In genomic region chr3:183481582-183481981, GRCh38 we compare ENCODE assay signal across 15 cellular contexts. TPM values are rescaled to one million over a fixed set of nuclear protein-coding genes. Genes with fewer than 3 reads are reported as not detected.
DNase-seq lines count a peak whose midpoint lies in the region; ATAC-seq and TF ChIP-seq lines count a peak whose summit lies in the region.
"Had no signal": no experiment of that assay in that cellular context is flagged by ENCODE, and none has a peak within 500 bp of the region (broad histone marks: within the 10 kb centered on the region; RNA-seq: fewer than 3 reads in every experiment).

No MANE protein-coding gene starts in this region.

- H4K20me1 ChIP-seq in GM23338 (replicated peaks; ENCODE audit: insufficient read depth): no peaks in the 10 kb centered on the region

- H3K4me1 Mint-ChIP-seq in GM23338: peaks cover 31% of the 10 kb centered on the region
- no peaks in the 10 kb centered on the region for H3K4me1 Mint-ChIP-seq in activated naive CD8-positive, alpha-beta T cell treated with anti-CD3 and anti-CD28 coated beads, Interleukin-2, amount 50 U/mL, for 24 hours

- H3K4me3 ChIP-seq in GM23338 (no peak overlapping the region), A673 (ENCODE audit: low read depth, low read length, poor library complexity, severe bottlenecking) (no peak overlapping the region)
- H3K4me3 ChIP-seq: ovary, skin epidermis had no signal

- H3K4me2 ChIP-seq in GM23338: no peak overlapping the region

- H3K9me3 Mint-ChIP-seq in GM23338: no peaks in the 10 kb centered on the region
- H3K9me3 Mint-ChIP-seq in activated naive CD8-positive, alpha-beta T cell treated with anti-CD3 and anti-CD28 coated beads, Interleukin-2, amount 50 U/mL, for 24 hours: no peaks in the 10 kb centered on the region
- H3K9me3 Mint-ChIP-seq: CD4-positive, alpha-beta memory T cell; stimulated activated naive CD8-positive, alpha-beta T cell treated with anti-CD3 and anti-CD28 coated beads, Interleukin-15, Interleukin-2, amounts not matched to agents 100 ng/mL and 50 ng/mL, for 24 hours had no signal

- H3K27ac ChIP-seq in GM23338 (ENCODE audit: low read depth) (no peak overlapping the region), A673 (ENCODE audit: low read depth, low read length, poor library complexity, severe bottlenecking) (no peak overlapping the region)
- H3K27ac ChIP-seq: ovary had no signal

- H3K9me2 ChIP-seq in GM23338 (ENCODE audit: insufficient read depth): no peaks in the 10 kb centered on the region

- no peaks in the 10 kb centered on the region for H3F3A ChIP-seq in GM23338 (replicated peaks; ENCODE audit: low read depth)

- POLR2A ChIA-PET in A673 (lab: Charles Lee; ENCODE audit: low non-redundant PET): no interaction called here

- no peaks in the 10 kb centered on the region for H3K36me3 Mint-ChIP-seq in GM23338 (ENCODE audit: low read depth)
- no peaks in the 10 kb centered on the region for H3K36me3 Mint-ChIP-seq in activated naive CD8-positive, alpha-beta T cell treated with anti-CD3 and anti-CD28 coated beads, Interleukin-2, amount 50 U/mL, for 24 hours (ENCODE audit: low read depth)
- H3K36me3 Mint-ChIP-seq: CD4-positive, alpha-beta memory T cell had no signal

- no peak for DNase-seq in activated CD4-positive, CD25-positive, alpha-beta regulatory T cell (lab: John Stamatoyannopoulos, UW)
- DNase-seq in GM23338 (ENCODE audit: low spot score) (no peak), kidney tubule cell (ENCODE audit: low spot score) (peak; percentile 61), kidney glomerular epithelial cell (lab: John Stamatoyannopoulos, UW) (no peak), A673 (ENCODE audit: low spot score) (no peak)
- no peak for DNase-seq in activated naive CD8-positive, alpha-beta T cell treated with anti-CD3 and anti-CD28 coated beads, Interleukin-2, amount 50 U/mL, for 24 hours
- DNase-seq: CD4-positive, alpha-beta memory T cell; DND-41; MM.1S; NCI-H2029; ovary had no signal

- H3K27me3 ChIP-seq in GM23338 (ENCODE audit: insufficient read depth): no peaks in the 10 kb centered on the region
- peaks cover under 1% of the 10 kb centered on the region for H3K27me3 ChIP-seq in A673 (replicated peaks; ENCODE audit: insufficient read depth, low read depth, low read length, poor library complexity)
- H3K27me3 ChIP-seq: ovary had no signal

- H3K9me3 ChIP-seq in A673 (ENCODE audit: low read depth, low read length, poor library complexity, severe bottlenecking): no peaks in the 10 kb centered on the region
- H3K9me3 ChIP-seq: ovary had no signal

- intact Hi-C loops in A673 (cut with micrococcal nuclease; ENCODE audit: unreplicated experiment): no loop called here

- H3K79me2 ChIP-seq in GM23338 (replicated peaks; ENCODE audit: insufficient read depth): no peaks in the 10 kb centered on the region

- no peak for TF ChIP-seq CTCF in GM23338 (conservative IDR thresholded peaks at IDR 0.05; ENCODE audit: low read depth in 2 of 2)
- no peak for TF ChIP-seq CTCF in A673 (conservative IDR thresholded peaks at IDR 0.05; ENCODE audit: low read depth, low read length)

- H3K4me1 ChIP-seq in GM23338 (ENCODE audit: insufficient read depth) (peaks cover 18% of the 10 kb centered on the region), A673 (ENCODE audit: insufficient read depth, low read length, poor library complexity, severe bottlenecking) (no peaks in the 10 kb centered on the region)

- H2AFZ ChIP-seq in GM23338: peak overlapping the region; percentile 66; the same call in 1 of the 2 replicates

- ATAC-seq in activated CD4-positive, CD25-positive, alpha-beta regulatory T cell treated with anti-CD3 and anti-CD28 coated beads, Interleukin-2, amount 50 U/mL, for 24 hours: peak; percentile 72 to 80
- ATAC-seq in GM23338 (no peak), GM19397 (IDR thresholded peaks at IDR 0.05; ENCODE audit: unreplicated experiment) (no peak)
- peak; percentile 29 for ATAC-seq in activated naive CD8-positive, alpha-beta T cell treated with anti-CD3 and anti-CD28 coated beads, Interleukin-2, amount 50 U/mL, for 24 hours

- H3K27ac Mint-ChIP-seq in GM23338: no peak overlapping the region
- H3K27ac Mint-ChIP-seq in activated naive CD8-positive, alpha-beta T cell treated with anti-CD3 and anti-CD28 coated beads, Interleukin-2, amount 50 U/mL, for 24 hours: no peak overlapping the region
- H3K27ac Mint-ChIP-seq: stimulated activated naive CD8-positive, alpha-beta T cell treated with anti-CD3 and anti-CD28 coated beads, Interleukin-15, Interleukin-2, amounts not matched to agents 100 ng/mL and 50 ng/mL, for 24 hours had no signal

- CTCF ChIA-PET in A673 (lab: Charles Lee): no interaction called here

- peaks cover 2% of the 10 kb centered on the region for H3K27me3 Mint-ChIP-seq in GM23338 (ENCODE audit: insufficient read depth, low read depth, poor library complexity)
- H3K27me3 Mint-ChIP-seq in activated naive CD8-positive, alpha-beta T cell treated with anti-CD3 and anti-CD28 coated beads, Interleukin-2, amount 50 U/mL, for 24 hours: no peaks in the 10 kb centered on the region
- H3K27me3 Mint-ChIP-seq: stimulated activated naive CD8-positive, alpha-beta T cell treated with anti-CD3 and anti-CD28 coated beads, Interleukin-15, Interleukin-2, amounts not matched to agents 100 ng/mL and 50 ng/mL, for 24 hours had no signal

- H3K4me3 Mint-ChIP-seq in GM23338: no peak overlapping the region
- H3K4me3 Mint-ChIP-seq in activated naive CD8-positive, alpha-beta T cell treated with anti-CD3 and anti-CD28 coated beads, Interleukin-2, amount 50 U/mL, for 24 hours: no peak overlapping the region
- H3K4me3 Mint-ChIP-seq: CD4-positive, alpha-beta memory T cell; stimulated activated naive CD8-positive, alpha-beta T cell treated with anti-CD3 and anti-CD28 coated beads, Interleukin-15, Interleukin-2, amounts not matched to agents 100 ng/mL and 50 ng/mL, for 24 hours had no signal

- BruUV-seq in A673 (replicated peaks; lab: Mats Ljungman, UMichigan): no TSS peak

- H3K36me3 ChIP-seq in GM23338 (ENCODE audit: insufficient read depth) (no peaks in the 10 kb centered on the region), A673 (ENCODE audit: insufficient read depth, low read length, poor library complexity, severe bottlenecking) (no peaks in the 10 kb centered on the region)
- H3K36me3 ChIP-seq: ovary had no signal

TF ChIP-seq in GM23338, 12 proteins besides CTCF, POLR2A, EP300 and RAD21:
- TF ChIP-seq, protein P1, sequence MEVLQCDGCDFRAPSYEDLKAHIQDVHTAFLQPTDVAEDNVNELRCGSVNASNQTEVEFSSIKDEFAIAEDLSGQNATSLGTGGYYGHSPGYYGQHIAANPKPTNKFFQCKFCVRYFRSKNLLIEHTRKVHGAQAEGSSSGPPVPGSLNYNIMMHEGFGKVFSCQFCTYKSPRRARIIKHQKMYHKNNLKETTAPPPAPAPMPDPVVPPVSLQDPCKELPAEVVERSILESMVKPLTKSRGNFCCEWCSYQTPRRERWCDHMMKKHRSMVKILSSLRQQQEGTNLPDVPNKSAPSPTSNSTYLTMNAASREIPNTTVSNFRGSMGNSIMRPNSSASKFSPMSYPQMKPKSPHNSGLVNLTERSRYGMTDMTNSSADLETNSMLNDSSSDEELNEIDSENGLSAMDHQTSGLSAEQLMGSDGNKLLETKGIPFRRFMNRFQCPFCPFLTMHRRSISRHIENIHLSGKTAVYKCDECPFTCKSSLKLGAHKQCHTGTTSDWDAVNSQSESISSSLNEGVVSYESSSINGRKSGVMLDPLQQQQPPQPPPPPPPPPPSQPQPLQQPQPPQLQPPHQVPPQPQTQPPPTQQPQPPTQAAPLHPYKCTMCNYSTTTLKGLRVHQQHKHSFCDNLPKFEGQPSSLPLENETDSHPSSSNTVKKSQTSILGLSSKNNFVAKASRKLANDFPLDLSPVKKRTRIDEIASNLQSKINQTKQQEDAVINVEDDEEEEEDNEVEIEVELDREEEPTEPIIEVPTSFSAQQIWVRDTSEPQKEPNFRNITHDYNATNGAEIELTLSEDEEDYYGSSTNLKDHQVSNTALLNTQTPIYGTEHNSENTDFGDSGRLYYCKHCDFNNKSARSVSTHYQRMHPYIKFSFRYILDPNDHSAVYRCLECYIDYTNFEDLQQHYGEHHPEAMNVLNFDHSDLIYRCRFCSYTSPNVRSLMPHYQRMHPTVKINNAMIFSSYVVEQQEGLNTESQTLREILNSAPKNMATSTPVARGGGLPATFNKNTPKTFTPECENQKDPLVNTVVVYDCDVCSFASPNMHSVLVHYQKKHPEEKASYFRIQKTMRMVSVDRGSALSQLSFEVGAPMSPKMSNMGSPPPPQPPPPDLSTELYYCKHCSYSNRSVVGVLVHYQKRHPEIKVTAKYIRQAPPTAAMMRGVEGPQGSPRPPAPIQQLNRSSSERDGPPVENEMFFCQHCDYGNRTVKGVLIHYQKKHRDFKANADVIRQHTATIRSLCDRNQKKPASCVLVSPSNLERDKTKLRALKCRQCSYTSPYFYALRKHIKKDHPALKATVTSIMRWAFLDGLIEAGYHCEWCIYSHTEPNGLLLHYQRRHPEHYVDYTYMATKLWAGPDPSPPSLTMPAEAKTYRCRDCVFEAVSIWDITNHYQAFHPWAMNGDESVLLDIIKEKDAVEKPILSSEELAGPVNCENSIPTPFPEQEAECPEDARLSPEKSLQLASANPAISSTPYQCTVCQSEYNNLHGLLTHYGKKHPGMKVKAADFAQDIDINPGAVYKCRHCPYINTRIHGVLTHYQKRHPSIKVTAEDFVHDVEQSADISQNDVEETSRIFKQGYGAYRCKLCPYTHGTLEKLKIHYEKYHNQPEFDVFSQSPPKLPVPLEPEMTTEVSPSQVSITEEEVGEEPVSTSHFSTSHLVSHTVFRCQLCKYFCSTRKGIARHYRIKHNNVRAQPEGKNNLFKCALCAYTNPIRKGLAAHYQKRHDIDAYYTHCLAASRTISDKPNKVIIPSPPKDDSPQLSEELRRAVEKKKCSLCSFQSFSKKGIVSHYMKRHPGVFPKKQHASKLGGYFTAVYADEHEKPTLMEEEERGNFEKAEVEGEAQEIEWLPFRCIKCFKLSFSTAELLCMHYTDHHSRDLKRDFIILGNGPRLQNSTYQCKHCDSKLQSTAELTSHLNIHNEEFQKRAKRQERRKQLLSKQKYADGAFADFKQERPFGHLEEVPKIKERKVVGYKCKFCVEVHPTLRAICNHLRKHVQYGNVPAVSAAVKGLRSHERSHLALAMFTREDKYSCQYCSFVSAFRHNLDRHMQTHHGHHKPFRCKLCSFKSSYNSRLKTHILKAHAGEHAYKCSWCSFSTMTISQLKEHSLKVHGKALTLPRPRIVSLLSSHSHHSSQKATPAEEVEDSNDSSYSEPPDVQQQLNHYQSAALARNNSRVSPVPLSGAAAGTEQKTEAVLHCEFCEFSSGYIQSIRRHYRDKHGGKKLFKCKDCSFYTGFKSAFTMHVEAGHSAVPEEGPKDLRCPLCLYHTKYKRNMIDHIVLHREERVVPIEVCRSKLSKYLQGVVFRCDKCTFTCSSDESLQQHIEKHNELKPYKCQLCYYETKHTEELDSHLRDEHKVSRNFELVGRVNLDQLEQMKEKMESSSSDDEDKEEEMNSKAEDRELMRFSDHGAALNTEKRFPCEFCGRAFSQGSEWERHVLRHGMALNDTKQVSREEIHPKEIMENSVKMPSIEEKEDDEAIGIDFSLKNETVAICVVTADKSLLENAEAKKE (CRISPR knock-in tag; IDR thresholded peaks at IDR 0.05): no peak

RNA-seq across cellular contexts. Expression of gene MCF2L2, which starts 53.2 kb away (rescaled TPM):
- total RNA-seq in GM23338 (2014; rRNA removed; shearing (Covaris generic)): 9.0 and 14.6 TPM in 2 replicates
- 4.1 and 6.7 TPM in 2 replicates for polyA plus RNA-seq in GM23338 (2016; fragmentation: Nextera tagmentation; extraction: Ambion mirVana)
- 0.26 TPM in 1 of 2 replicates, not detected in the other for total RNA-seq in A673 (2021)

Comparison
In these comparisons a context has a peak if more than half of its experiments do, and no peak if none do; other contexts are left out.
1. ATAC-seq: peak in activated CD4-positive, CD25-positive, alpha-beta regulatory T cell treated with anti-CD3 and anti-CD28 coated beads, Interleukin-2, amount 50 U/mL, for 24 hours (2 of 2) and activated naive CD8-positive, alpha-beta T cell treated with anti-CD3 and anti-CD28 coated beads, Interleukin-2, amount 50 U/mL, for 24 hours (single experiment); none in GM23338 (single experiment) and GM19397 (single experiment).